1 cellular context compared by ENCODE assay signal in the genomic region with DNA sequence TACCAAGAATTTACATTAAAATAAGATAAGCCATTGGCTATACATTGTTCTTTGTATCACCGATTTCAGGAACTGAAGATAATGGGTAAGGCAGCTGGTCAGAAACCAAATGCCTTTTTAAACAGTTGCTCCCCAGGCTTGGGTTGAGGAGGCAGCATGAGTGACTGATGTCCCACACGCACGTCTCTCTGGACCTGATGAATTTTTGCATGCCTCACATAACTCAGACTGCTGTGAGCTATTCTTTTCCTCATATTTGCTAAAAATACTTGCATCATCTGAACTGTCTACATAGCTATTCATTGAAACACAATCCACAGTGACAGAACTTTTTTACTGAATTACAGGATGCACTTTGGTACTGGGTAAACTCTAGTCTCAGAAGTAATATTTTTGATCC.
TF ChIP-seq lines count a peak whose summit lies in the region.

No MANE protein-coding gene starts in this region.

TF ChIP-seq in SK-N-SH, 30 proteins besides CTCF, POLR2A, EP300 and RAD21:
- TF ChIP-seq, protein P1, sequence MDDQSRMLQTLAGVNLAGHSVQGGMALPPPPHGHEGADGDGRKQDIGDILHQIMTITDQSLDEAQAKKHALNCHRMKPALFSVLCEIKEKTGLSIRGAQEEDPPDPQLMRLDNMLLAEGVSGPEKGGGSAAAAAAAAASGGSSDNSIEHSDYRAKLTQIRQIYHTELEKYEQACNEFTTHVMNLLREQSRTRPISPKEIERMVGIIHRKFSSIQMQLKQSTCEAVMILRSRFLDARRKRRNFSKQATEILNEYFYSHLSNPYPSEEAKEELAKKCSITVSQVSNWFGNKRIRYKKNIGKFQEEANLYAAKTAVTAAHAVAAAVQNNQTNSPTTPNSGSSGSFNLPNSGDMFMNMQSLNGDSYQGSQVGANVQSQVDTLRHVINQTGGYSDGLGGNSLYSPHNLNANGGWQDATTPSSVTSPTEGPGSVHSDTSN (IDR thresholded peaks at IDR 0.05): peak; percentile 42; the same call in 1 of the 2 replicates
- no peak for TF ChIP-seq TCF12 (IDR thresholded peaks at IDR 0.05)
- no peak for TF ChIP-seq ELF1 (IDR thresholded peaks at IDR 0.05)
- no peak for TF ChIP-seq REST (IDR thresholded peaks at IDR 0.05; ENCODE audit: low read depth, low read length)
- no peak for TF ChIP-seq TAF1 (IDR thresholded peaks at IDR 0.05; ENCODE audit: borderline replicate concordance, low read depth, low read length)
- TF ChIP-seq POLR2AphosphoS5 (IDR thresholded peaks at IDR 0.05; ENCODE audit: low read depth, low read length): no peak
